ENCODE assay signal across 27 cellular contexts in genomic region chr14:67875175-67876006, GRCh38. TPM values are rescaled to one million over a fixed set of nuclear protein-coding genes. Genes with fewer than 3 reads are reported as not detected.
"Had no signal": no experiment of that assay in that cellular context is flagged by ENCODE, and none has a peak within 500 bp of the region (broad histone marks: within the 10 kb centered on the region; RNA-seq: fewer than 3 reads in every experiment).

No MANE protein-coding gene starts in this region.

- DNase-seq: activated CD4-positive, alpha-beta T cell treated with anti-CD3 and anti-CD28 coated beads for 48 hours; activated CD4-positive, alpha-beta T cell treated with anti-CD3 and anti-CD28 coated beads, Interleukin-2, amount 50 U/mL, for 4 hours; activated CD4-positive, CD25-positive, alpha-beta regulatory T cell treated with anti-CD3 and anti-CD28 coated beads, Interleukin-2, amount 50 U/mL, for 72 hours; activated CD8-positive, alpha-beta memory T cell treated with anti-CD3 and anti-CD28 coated beads, Interleukin-2, amount 50 U/mL, for 48 hours; activated CD8-positive, alpha-beta T cell treated with anti-CD3 and anti-CD28 coated beads, Interleukin-2, amount 10 ng/mL, durations not matched to agents 7 days and 5 days; activated naive CD4-positive, alpha-beta T cell treated with anti-CD3 and anti-CD28 coated beads, Interleukin-2, amount 50 U/mL, for 16 hours; activated T-cell treated with anti-CD3 and anti-CD28 coated beads, Interleukin-2, amount 50 U/mL, for 1 hour; amniotic stem cell; body of pancreas; central memory CD4-positive, alpha-beta T cell; Kasumi-1; KBM-7; NCI-H1105 treated with DMSO at 0.1 percent for 48 hours; NCI-H146; NCI-H1930; NCI-H2171; NCI-H345; NCI-H510A; NCI-H526 treated with DMSO at 0.1 percent for 48 hours; NCI-H82; SIG-M5; T-helper 17 cell; T-helper 9 cell had no signal

- H3K4me1 ChIP-seq: ascending aorta, body of pancreas had no signal

- H3K36me3 Mint-ChIP-seq: WTC11 had no signal

- H3K27ac ChIP-seq: ascending aorta, body of pancreas, RWPE1 had no signal

- H3K9me3 ChIP-seq: ascending aorta, body of pancreas had no signal

- H3K4me3 Mint-ChIP-seq: activated CD8-positive, alpha-beta T cell treated with anti-CD3 and anti-CD28 coated beads, Interleukin-2, amount 10 ng/mL, durations not matched to agents 7 days and 5 days; T-helper 17 cell; WTC11 had no signal

- H3K4me1 Mint-ChIP-seq: T-helper 17 cell, WTC11 had no signal

- H3K27me3 ChIP-seq: ascending aorta, body of pancreas had no signal

- H3K4me3 ChIP-seq: ascending aorta, body of pancreas had no signal

- H3K36me3 ChIP-seq: ascending aorta had no signal

- H3K27me3 Mint-ChIP-seq: T-helper 17 cell had no signal

- ATAC-seq: activated CD8-positive, alpha-beta T cell treated with anti-CD3 and anti-CD28 coated beads, Interleukin-2, amount 10 ng/mL, durations not matched to agents 7 days and 5 days; body of pancreas; Panc1; T-helper 17 cell; WTC11 had no signal

- H3K27ac Mint-ChIP-seq: activated CD8-positive, alpha-beta T cell treated with anti-CD3 and anti-CD28 coated beads, Interleukin-2, amount 10 ng/mL, durations not matched to agents 7 days and 5 days; T-helper 17 cell; WTC11 had no signal

RNA-seq across cellular contexts. Expression of gene RAD51B, which starts 55.8 kb away (rescaled TPM):
- total RNA-seq: ascending aorta had no signal
